1 cellular context compared by ENCODE assay signal in genomic region chr15:70099167-70099965, GRCh38.
A peak's percentile ranks its signal among the peaks of the same experiment; 100 is the strongest.
TF ChIP-seq lines count a peak whose summit lies in the region.

No MANE protein-coding gene starts in this region.

TF ChIP-seq in GM12878, 131 proteins besides CTCF, POLR2A, EP300 and RAD21 (continued from another document):
- TF ChIP-seq RAD51 (IDR thresholded peaks at IDR 0.05) (peak; percentile 69; the same call in 1 of the 2 replicates), NR2F1 (conservative IDR thresholded peaks at IDR 0.05) (0 out of 2 replicates have a peak, but pooled peaks have one; percentile 19)
